In genomic region chr13:24181991-24182702, GRCh38 we compare ENCODE assay signal across 1 cellular context.
A peak's percentile ranks its signal among the peaks of the same experiment; 100 is the strongest.
TF ChIP-seq lines count a peak whose summit lies in the region.

No MANE protein-coding gene starts in this region.

TF ChIP-seq in HepG2, 621 proteins besides CTCF, POLR2A, EP300 and RAD21 (continues in another document):
- no peak for TF ChIP-seq ZFP90 (CRISPR knock-in tag; IDR thresholded peaks at IDR 0.05; ENCODE audit: borderline replicate concordance)
- 0 out of 2 replicates have a peak, but pooled peaks have one; percentile 66 for TF ChIP-seq ZNF782 (CRISPR knock-in tag; IDR thresholded peaks at IDR 0.05; ENCODE audit: borderline replicate concordance)
- TF ChIP-seq ZMYM4 (CRISPR knock-in tag; IDR thresholded peaks at IDR 0.05) = peak; percentile 17; the same call in 1 of the 2 replicates
- TF ChIP-seq CAMTA2 (CRISPR knock-in tag; IDR thresholded peaks at IDR 0.05; ENCODE audit: borderline replicate concordance) = no peak
- TF ChIP-seq HIC2 (CRISPR knock-in tag; IDR thresholded peaks at IDR 0.05; ENCODE audit: low read depth) = peak; percentile 26; the same call in 1 of the 2 replicates
- TF ChIP-seq ZNF777 (CRISPR knock-in tag; IDR thresholded peaks at IDR 0.05) = no peak
- no peak for TF ChIP-seq ZNF749 (CRISPR knock-in tag; IDR thresholded peaks at IDR 0.05; ENCODE audit: borderline replicate concordance)
- no peak for TF ChIP-seq FOXO1 (CRISPR knock-in tag; IDR thresholded peaks at IDR 0.05)
- TF ChIP-seq ZNF607 (CRISPR knock-in tag; IDR thresholded peaks at IDR 0.05; ENCODE audit: borderline replicate concordance) = no peak
- no peak for TF ChIP-seq SUZ12 (IDR thresholded peaks at IDR 0.05; ENCODE audit: low read depth, low read length)
- TF ChIP-seq MED8 (CRISPR knock-in tag; IDR thresholded peaks at IDR 0.05; ENCODE audit: insufficient replicate concordance) = no peak
- TF ChIP-seq ZHX1 (CRISPR knock-in tag; IDR thresholded peaks at IDR 0.05; ENCODE audit: low read depth) = no peak
- no peak for TF ChIP-seq ONECUT2 (CRISPR knock-in tag; IDR thresholded peaks at IDR 0.05)
- no peak for TF ChIP-seq NFYB (CRISPR knock-in tag; IDR thresholded peaks at IDR 0.05)
- no peak for TF ChIP-seq SOX6 (IDR thresholded peaks at IDR 0.05)
- no peak; the same call in 1 of the 2 replicates for TF ChIP-seq SOX6 (CRISPR knock-in tag; IDR thresholded peaks at IDR 0.05)
- no peak for TF ChIP-seq ZNF124 (CRISPR knock-in tag; IDR thresholded peaks at IDR 0.05)
- TF ChIP-seq ZNF761 (CRISPR knock-in tag; conservative IDR thresholded peaks at IDR 0.05) = no peak
- no peak; the same call in 1 of the 2 replicates for TF ChIP-seq ETV6 (CRISPR knock-in tag; conservative IDR thresholded peaks at IDR 0.05)
- no peak for TF ChIP-seq KLF11 (CRISPR knock-in tag; IDR thresholded peaks at IDR 0.05)
- no peak for TF ChIP-seq SKIL (CRISPR knock-in tag; IDR thresholded peaks at IDR 0.05; ENCODE audit: borderline replicate concordance)
- no peak for TF ChIP-seq FOXO4 (CRISPR knock-in tag; conservative IDR thresholded peaks at IDR 0.05)
- no peak for TF ChIP-seq EED (CRISPR knock-in tag; IDR thresholded peaks at IDR 0.05)
- TF ChIP-seq HNRNPH1 (optimal IDR thresholded peaks at IDR 0.05; ENCODE audit: low read depth, low read length) = no peak
- TF ChIP-seq PAXIP1 (CRISPR knock-in tag; conservative IDR thresholded peaks at IDR 0.05) = no peak
- no peak for TF ChIP-seq SP4 (CRISPR knock-in tag; IDR thresholded peaks at IDR 0.05)
- TF ChIP-seq EZH2 (conservative IDR thresholded peaks at IDR 0.05; ENCODE audit: low read depth, low read length) = no peak
- TF ChIP-seq TCF7L2 (IDR thresholded peaks at IDR 0.05; ENCODE audit: low read depth, low read length) = no peak
- no peak for TF ChIP-seq RBM39 (IDR thresholded peaks at IDR 0.05; ENCODE audit: low read depth, low read length, poor library complexity, severe bottlenecking)
- TF ChIP-seq NRL (CRISPR knock-in tag; IDR thresholded peaks at IDR 0.05; ENCODE audit: borderline replicate concordance) = no peak
- no peak for TF ChIP-seq ZNF569 (CRISPR knock-in tag; IDR thresholded peaks at IDR 0.05; ENCODE audit: borderline replicate concordance)
- TF ChIP-seq GABPA (IDR thresholded peaks at IDR 0.05; ENCODE audit: low read depth, low read length) = no peak
- TF ChIP-seq GABPA (CRISPR knock-in tag; IDR thresholded peaks at IDR 0.05; ENCODE audit: low read depth) = peak; percentile 72
- no peak for TF ChIP-seq MAFF (IDR thresholded peaks at IDR 0.05; ENCODE audit: low read depth, low read length)
- TF ChIP-seq ZNF33B (CRISPR knock-in tag; IDR thresholded peaks at IDR 0.05) = no peak
- no peak for TF ChIP-seq MEF2D (CRISPR knock-in tag; IDR thresholded peaks at IDR 0.05)
- no peak for TF ChIP-seq ZNF281 (CRISPR knock-in tag; IDR thresholded peaks at IDR 0.05; ENCODE audit: borderline replicate concordance)
- TF ChIP-seq ZNF432 (CRISPR knock-in tag; IDR thresholded peaks at IDR 0.05; ENCODE audit: borderline replicate concordance) = no peak
- no peak for TF ChIP-seq ZNF780A (CRISPR knock-in tag; IDR thresholded peaks at IDR 0.05)
- TF ChIP-seq HMGXB4 (CRISPR knock-in tag; IDR thresholded peaks at IDR 0.05; ENCODE audit: borderline replicate concordance in 1 of 2, low read depth in 1 of 2) = no peak; a peak in 2 of 4 replicates
- TF ChIP-seq ZNF839 (CRISPR knock-in tag; IDR thresholded peaks at IDR 0.05; ENCODE audit: borderline replicate concordance) = no peak
- no peak for TF ChIP-seq TEF (CRISPR knock-in tag; IDR thresholded peaks at IDR 0.05)
- TF ChIP-seq CERS6 (CRISPR knock-in tag; IDR thresholded peaks at IDR 0.05) = no peak
- no peak for TF ChIP-seq FOXC1 (CRISPR knock-in tag; IDR thresholded peaks at IDR 0.05; ENCODE audit: borderline replicate concordance)
- no peak for TF ChIP-seq HOXD1 (CRISPR knock-in tag; IDR thresholded peaks at IDR 0.05)
- peak; percentile 57 for TF ChIP-seq ZNF629 (CRISPR knock-in tag; conservative IDR thresholded peaks at IDR 0.05)
- TF ChIP-seq ARID2 (CRISPR knock-in tag; IDR thresholded peaks at IDR 0.05; ENCODE audit: borderline replicate concordance) = no peak
- no peak for TF ChIP-seq ZNF263 (CRISPR knock-in tag; IDR thresholded peaks at IDR 0.05)
- no peak for TF ChIP-seq PLSCR1 (CRISPR knock-in tag; IDR thresholded peaks at IDR 0.05; ENCODE audit: borderline replicate concordance)
- no peak for TF ChIP-seq ZNF335 (CRISPR knock-in tag; IDR thresholded peaks at IDR 0.05)
